8 cellular contexts compared by ENCODE assay signal in genomic region chr14:22850944-22851790, GRCh38. TPM values are rescaled to one million over a fixed set of nuclear protein-coding genes. Genes with fewer than 3 reads are reported as not detected.
DNase-seq lines count a peak whose midpoint lies in the region; ATAC-seq and TF ChIP-seq lines count a peak whose summit lies in the region.

No MANE protein-coding gene starts in this region.

- peaks cover 11% of the 10 kb centered on the region for H3K79me1 ChIP-seq in trophoblast cell (ENCODE audit: low read length)

- H4K12ac ChIP-seq in trophoblast cell (ENCODE audit: low read depth, low read length): no peak overlapping the region

- H3K27ac ChIP-seq in HL-60 (replicated peaks) (peak overlapping the region; percentile 43), foreskin keratinocyte (peak overlapping the region; percentile 35), trophoblast cell (ENCODE audit: low read depth, low read length) (peak overlapping the region; percentile 6)

- peak; percentile 30 for ATAC-seq in foreskin keratinocyte

- no peak overlapping the region for H3K4me2 ChIP-seq in trophoblast cell (ENCODE audit: low read length)

- H3K4me3 ChIP-seq in HL-60 (replicated peaks; ENCODE audit: insufficient read depth, low read length) (no peak overlapping the region), trophoblast cell (ENCODE audit: low read depth, low read length) (no peak overlapping the region)

- H3K18ac ChIP-seq in trophoblast cell (ENCODE audit: low read length): no peak overlapping the region

- peak; percentile 73 to 85 for DNase-seq in HL-60 (ENCODE audit: low read depth in 1 of 2, low spot score in 1 of 2)
- DNase-seq in UCSD-AML1 (lab: John Stamatoyannopoulos, UW; ENCODE audit: unreplicated experiment): peak; percentile 88
- DNase-seq in foreskin keratinocyte: peak; percentile 77 to 88
- peak; percentile 25 to 37 for DNase-seq in trophoblast cell
- no peak for DNase-seq in NCI-H1048 (lab: John Stamatoyannopoulos, UW)
- no peak for DNase-seq in NCI-H774 (lab: John Stamatoyannopoulos, UW)
- DNase-seq in DMS153 (lab: John Stamatoyannopoulos, UW): no peak
- no peak for DNase-seq in retina

- no peak for TF ChIP-seq CTCF in HL-60 (IDR thresholded peaks at IDR 0.05; ENCODE audit: insufficient read depth, low read length)
- TF ChIP-seq CTCF in foreskin keratinocyte (conservative IDR thresholded peaks at IDR 0.05): no peak

- H3K4me1 ChIP-seq in foreskin keratinocyte (peaks cover 52% of the 10 kb centered on the region), trophoblast cell (ENCODE audit: control insufficient read depth in 1 of 2, insufficient read depth in 2 of 2, low read length in 2 of 2) (peaks cover 28 to 41% of the 10 kb centered on the region in 2 experiments)

- no peaks in the 10 kb centered on the region for H3K27me3 ChIP-seq in HL-60 (ENCODE audit: insufficient read depth, poor library complexity, severe bottlenecking)
- H3K27me3 ChIP-seq in foreskin keratinocyte: no peaks in the 10 kb centered on the region
- H3K27me3 ChIP-seq in trophoblast cell (ENCODE audit: insufficient read depth, low read length): no peaks in the 10 kb centered on the region

- peak overlapping the region; percentile 9 for H2BK12ac ChIP-seq in trophoblast cell (ENCODE audit: low read length)

- H2BK120ac ChIP-seq in trophoblast cell (ENCODE audit: insufficient read depth, low read length, poor library complexity): peak overlapping the region; percentile 1

- no peaks in the 10 kb centered on the region for H3K9me3 ChIP-seq in trophoblast cell (ENCODE audit: insufficient read depth, low read depth, low read length)

- no CpG with 5 or more reads among the region's 9 CpGs for WGBS in trophoblast cell (ENCODE audit: extremely low coverage, insufficient coverage, insufficient read length)

- H4K8ac ChIP-seq in trophoblast cell (ENCODE audit: low read depth, low read length): peak overlapping the region; percentile 2

- H2AK5ac ChIP-seq in trophoblast cell (ENCODE audit: low read length): peak overlapping the region; percentile 11

- H3K23ac ChIP-seq in trophoblast cell (ENCODE audit: low read length): no peak overlapping the region

- H3K79me2 ChIP-seq in trophoblast cell (ENCODE audit: control insufficient read depth, insufficient read depth, low read length, poor library complexity): peaks cover 2% of the 10 kb centered on the region

- peak overlapping the region; percentile 68 for H4K91ac ChIP-seq in trophoblast cell (ENCODE audit: low read depth, low read length)

- no peak overlapping the region for H3K9ac ChIP-seq in trophoblast cell (ENCODE audit: low read length)

- H3K14ac ChIP-seq in trophoblast cell (ENCODE audit: low read length): no peak overlapping the region

- peak overlapping the region; percentile 10 for H2BK5ac ChIP-seq in trophoblast cell (ENCODE audit: low read depth, low read length, poor library complexity)

- no peak overlapping the region for H2AFZ ChIP-seq in trophoblast cell (ENCODE audit: insufficient read depth, low read length, poor library complexity)

- no peak overlapping the region for H3K4ac ChIP-seq in trophoblast cell (ENCODE audit: low read depth, low read length)

- peaks cover 9 to 12% of the 10 kb centered on the region in 2 experiments for H3K36me3 ChIP-seq in trophoblast cell (ENCODE audit: control insufficient read depth in 1 of 2, insufficient read depth in 2 of 2, low read length in 2 of 2)

RNA-seq across cellular contexts. Expression of gene MMP14, which starts 14.8 kb away (rescaled TPM):
- total RNA-seq in foreskin keratinocyte: 234 and 241 TPM in 2 replicates
- polyA plus RNA-seq in foreskin keratinocyte: 148 and 159 TPM in 2 replicates
- polyA plus RNA-seq in trophoblast cell (2013): 1,258 and 1,302 TPM in 2 replicates

RNA-seq across cellular contexts. Expression of gene LRP10, which starts 20.4 kb away (rescaled TPM):
- 65.2 and 76.2 TPM in 2 replicates for total RNA-seq in foreskin keratinocyte
- polyA plus RNA-seq in foreskin keratinocyte: 56.5 and 58.5 TPM in 2 replicates
- 32.8 and 36.9 TPM in 2 replicates for polyA plus RNA-seq in trophoblast cell (2013)

RNA-seq across cellular contexts. Expression of gene MRPL52, which starts 21.5 kb away (rescaled TPM):
- total RNA-seq in foreskin keratinocyte: 176 and 219 TPM in 2 replicates
- 418 and 434 TPM in 2 replicates for polyA plus RNA-seq in foreskin keratinocyte
- 216 and 219 TPM in 2 replicates for polyA plus RNA-seq in trophoblast cell (2013)

RNA-seq across cellular contexts. Expression of gene REM2, which starts 31.9 kb away (rescaled TPM):
- 0.14 TPM in 2 replicates for total RNA-seq in foreskin keratinocyte
- 0.11 and 0.18 TPM in 2 replicates for polyA plus RNA-seq in foreskin keratinocyte
- 0.72 and 0.82 TPM in 2 replicates for polyA plus RNA-seq in trophoblast cell (2013)

RNA-seq across cellular contexts. Expression of gene SLC7A7, which starts 35.9 kb away (rescaled TPM):
- total RNA-seq in foreskin keratinocyte: 0.75 and 1.1 TPM in 2 replicates
- polyA plus RNA-seq in foreskin keratinocyte: 0.41 and 0.59 TPM in 2 replicates
- polyA plus RNA-seq in trophoblast cell (2013): 44.4 and 49.4 TPM in 2 replicates

Comparison
In these comparisons a context has a peak if more than half of its experiments do, and no peak if none do; other contexts are left out.
1. DNase-seq: peak in HL-60 (2 of 2), UCSD-AML1 (single experiment), foreskin keratinocyte (2 of 2) and trophoblast cell (2 of 2); none in NCI-H1048 (single experiment), NCI-H774 (single experiment), DMS153 (single experiment) and retina (single experiment).
2. Peak in every context shown above with its lines, with median percentiles within 50 percentile points of each other: H3K27ac ChIP-seq.